Comparison of ENCODE assay signal across 1 cellular context in the genomic region with DNA sequence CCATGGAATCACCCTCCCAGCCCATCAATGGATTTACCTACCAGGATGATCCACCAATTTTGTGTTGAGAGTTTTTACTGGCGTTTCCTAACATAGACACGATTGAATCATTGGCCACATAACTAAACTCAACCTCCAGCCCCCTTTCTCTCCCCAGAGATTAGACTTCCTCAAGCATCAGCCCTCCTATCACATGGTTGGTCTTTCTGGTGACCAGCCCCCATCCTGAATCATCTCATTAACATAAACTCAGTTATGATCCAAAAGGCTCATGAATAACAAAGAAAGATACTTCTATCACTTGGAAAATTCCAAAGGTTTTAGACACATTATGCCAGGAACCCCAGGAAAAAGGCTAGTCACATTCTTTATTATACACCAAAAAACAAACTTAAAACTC.
TF ChIP-seq lines count a peak whose summit lies in the region.

No MANE protein-coding gene starts in this region.

TF ChIP-seq in K562, 482 proteins besides CTCF, POLR2A, EP300 and RAD21:
- TF ChIP-seq FOSL1 (tag; conservative IDR thresholded peaks at IDR 0.05) (0 out of 2 replicates have a peak, but pooled peaks have one; percentile 15), CBX5 (IDR thresholded peaks at IDR 0.05; ENCODE audit: borderline replicate concordance, low read depth) (no peak), JUND (IDR thresholded peaks at IDR 0.05; ENCODE audit: borderline replicate concordance, low read depth, low read length) (0 out of 2 replicates have a peak, but pooled peaks have one; percentile 42), JUND (tag; IDR thresholded peaks at IDR 0.05; ENCODE audit: borderline replicate concordance, low read depth, low read length) (no peak), MAFG (tag; conservative IDR thresholded peaks at IDR 0.05) (no peak)
- TF ChIP-seq, protein P1, sequence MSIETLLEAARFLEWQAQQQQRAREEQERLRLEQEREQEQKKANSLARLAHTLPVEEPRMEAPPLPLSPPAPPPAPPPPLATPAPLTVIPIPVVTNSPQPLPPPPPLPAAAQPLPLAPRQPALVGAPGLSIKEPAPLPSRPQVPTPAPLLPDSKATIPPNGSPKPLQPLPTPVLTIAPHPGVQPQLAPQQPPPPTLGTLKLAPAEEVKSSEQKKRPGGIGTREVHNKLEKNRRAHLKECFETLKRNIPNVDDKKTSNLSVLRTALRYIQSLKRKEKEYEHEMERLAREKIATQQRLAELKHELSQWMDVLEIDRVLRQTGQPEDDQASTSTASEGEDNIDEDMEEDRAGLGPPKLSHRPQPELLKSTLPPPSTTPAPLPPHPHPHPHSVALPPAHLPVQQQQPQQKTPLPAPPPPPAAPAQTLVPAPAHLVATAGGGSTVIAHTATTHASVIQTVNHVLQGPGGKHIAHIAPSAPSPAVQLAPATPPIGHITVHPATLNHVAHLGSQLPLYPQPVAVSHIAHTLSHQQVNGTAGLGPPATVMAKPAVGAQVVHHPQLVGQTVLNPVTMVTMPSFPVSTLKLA (conservative IDR thresholded peaks at IDR 0.05), result 0 out of 4 replicates have a peak, but pooled peaks of 1 of the 2 experiments have one; percentile 19
- TF ChIP-seq, protein P2, sequence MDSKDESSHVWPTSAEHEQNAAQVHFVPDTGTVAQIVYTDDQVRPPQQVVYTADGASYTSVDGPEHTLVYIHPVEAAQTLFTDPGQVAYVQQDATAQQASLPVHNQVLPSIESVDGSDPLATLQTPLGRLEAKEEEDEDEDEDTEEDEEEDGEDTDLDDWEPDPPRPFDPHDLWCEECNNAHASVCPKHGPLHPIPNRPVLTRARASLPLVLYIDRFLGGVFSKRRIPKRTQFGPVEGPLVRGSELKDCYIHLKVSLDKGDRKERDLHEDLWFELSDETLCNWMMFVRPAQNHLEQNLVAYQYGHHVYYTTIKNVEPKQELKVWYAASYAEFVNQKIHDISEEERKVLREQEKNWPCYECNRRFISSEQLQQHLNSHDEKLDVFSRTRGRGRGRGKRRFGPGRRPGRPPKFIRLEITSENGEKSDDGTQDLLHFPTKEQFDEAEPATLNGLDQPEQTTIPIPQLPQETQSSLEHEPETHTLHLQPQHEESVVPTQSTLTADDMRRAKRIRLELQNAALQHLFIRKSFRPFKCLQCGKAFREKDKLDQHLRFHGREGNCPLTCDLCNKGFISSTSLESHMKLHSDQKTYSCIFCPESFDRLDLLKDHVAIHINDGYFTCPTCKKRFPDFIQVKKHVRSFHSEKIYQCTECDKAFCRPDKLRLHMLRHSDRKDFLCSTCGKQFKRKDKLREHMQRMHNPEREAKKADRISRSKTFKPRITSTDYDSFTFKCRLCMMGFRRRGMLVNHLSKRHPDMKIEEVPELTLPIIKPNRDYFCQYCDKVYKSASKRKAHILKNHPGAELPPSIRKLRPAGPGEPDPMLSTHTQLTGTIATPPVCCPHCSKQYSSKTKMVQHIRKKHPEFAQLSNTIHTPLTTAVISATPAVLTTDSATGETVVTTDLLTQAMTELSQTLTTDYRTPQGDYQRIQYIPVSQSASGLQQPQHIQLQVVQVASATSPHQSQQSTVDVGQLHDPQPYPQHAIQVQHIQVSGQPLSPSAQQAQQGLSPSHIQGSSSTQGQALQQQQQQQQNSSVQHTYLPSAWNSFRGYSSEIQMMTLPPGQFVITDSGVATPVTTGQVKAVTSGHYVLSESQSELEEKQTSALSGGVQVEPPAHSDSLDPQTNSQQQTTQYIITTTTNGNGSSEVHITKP (IDR thresholded peaks at IDR 0.05; ENCODE audit: partially characterized antibody), result peak; percentile 39
